In the genomic region with DNA sequence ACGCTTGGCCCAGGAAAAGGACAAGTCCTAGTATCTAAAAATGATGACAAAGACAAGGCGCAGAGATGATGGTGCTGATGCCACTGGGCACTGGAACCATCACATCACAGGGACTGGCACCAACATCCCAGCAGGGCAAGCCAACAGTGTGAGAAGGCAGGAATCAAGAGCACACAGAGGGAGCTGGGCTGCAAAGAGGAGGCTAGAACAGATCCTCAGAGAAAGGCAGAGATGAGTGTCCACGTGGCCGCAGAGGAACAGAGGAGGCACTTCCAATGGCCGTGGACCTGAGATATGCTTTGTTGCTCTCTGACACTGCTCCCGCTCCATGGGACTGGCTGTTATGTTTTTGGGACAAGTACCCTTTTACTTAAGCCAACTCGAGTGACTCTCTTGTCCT, we compare ENCODE assay signal across 18 cellular contexts. TPM values are rescaled to one million over a fixed set of nuclear protein-coding genes. Genes with fewer than 3 reads are reported as not detected.
DNase-seq lines count a peak whose midpoint lies in the region; ATAC-seq, FAIRE-seq and TF ChIP-seq lines count a peak whose summit lies in the region.
"Had no signal": no experiment of that assay in that cellular context is flagged by ENCODE, and none has a peak within 500 bp of the region (broad histone marks: within the 10 kb centered on the region; RNA-seq: fewer than 3 reads in every experiment).

No MANE protein-coding gene starts in this region.

- no peak overlapping the region for H3K4me2 ChIP-seq in H1 (ENCODE audit: insufficient read depth in 1 of 2, low read depth in 2 of 2, low read length in 2 of 2)

- H3K9me3 Mint-ChIP-seq in stimulated activated naive B cell treated with anti-CD40 and anti-IgM and Interleukin-4, amounts not matched to agents 10 μg/mL and 1 μg/mL and 100 μg/mL, for 72 hours = peaks cover 0 to 2% of the 10 kb centered on the region in 2 donors
- no peaks in the 10 kb centered on the region for H3K9me3 Mint-ChIP-seq in stimulated activated naive CD8-positive, alpha-beta T cell treated with anti-CD3 and anti-CD28 coated beads, Interleukin-15, amount 100 ng/mL, for 72 hours
- H3K9me3 Mint-ChIP-seq: activated B cell treated with CpG ODN at 0.5 μM for 24 hours; CD4-positive, alpha-beta T cell had no signal

- no peak overlapping the region for H4K91ac ChIP-seq in H1 (replicated peaks; ENCODE audit: insufficient read length, low read length)

- peaks cover 0 to 3% (median under 1%) of the 10 kb centered on the region in 4 experiments; a peak in 3 of 8 replicates for H3K36me3 ChIP-seq in H1 (ENCODE audit: control insufficient read depth in 2 of 4, insufficient read depth in 4 of 4, low read length in 3 of 4)
- H3K36me3 ChIP-seq: thoracic aorta had no signal

- CTCF ChIA-PET in H1 (lab: Charles Lee; ENCODE audit: partially characterized antibody) = interaction anchor here (0.6 to 1.7 kb wide), 4 partner anchors 9 to 96 kb away, joined by 3 to 5 read pairs (median 4); no protein-coding TSS in a partner anchor

- H3K27ac Mint-ChIP-seq in stimulated activated naive B cell treated with anti-CD40 and anti-IgM and Interleukin-4, amounts not matched to agents 10 μg/mL and 1 μg/mL and 100 μg/mL, for 72 hours = peak overlapping the region; percentile 77
- H3K27ac Mint-ChIP-seq in stimulated activated naive CD8-positive, alpha-beta T cell treated with anti-CD3 and anti-CD28 coated beads, Interleukin-15, amount 100 ng/mL, for 72 hours = peak overlapping the region in 1 of 2 donors; percentile 49
- H3K27ac Mint-ChIP-seq: activated B cell treated with CpG ODN at 0.5 μM for 24 hours; CD4-positive, alpha-beta T cell had no signal

- peaks cover 74 to 87% of the 10 kb centered on the region in 2 donors for H3K4me1 Mint-ChIP-seq in stimulated activated naive B cell treated with anti-CD40 and anti-IgM and Interleukin-4, amounts not matched to agents 10 μg/mL and 1 μg/mL and 100 μg/mL, for 72 hours
- H3K4me1 Mint-ChIP-seq in stimulated activated naive CD8-positive, alpha-beta T cell treated with anti-CD3 and anti-CD28 coated beads, Interleukin-15, amount 100 ng/mL, for 72 hours = peaks cover 81% of the 10 kb centered on the region

- TF ChIP-seq EP300 in H1 (IDR thresholded peaks at IDR 0.05; ENCODE audit: borderline replicate concordance in 1 of 2, low read depth in 2 of 2, low read length in 2 of 2) = no peak

- no peak overlapping the region for H2AFZ ChIP-seq in H1 (ENCODE audit: low read length)
- H2AFZ ChIP-seq: parathyroid adenoma had no signal

- no peak overlapping the region for H3K18ac ChIP-seq in H1 (ENCODE audit: extremely low read depth, low read length)

- H3K4me1 ChIP-seq in H1 (replicated peaks in 1 of 4; ENCODE audit: control insufficient read depth in 3 of 4, insufficient read depth in 4 of 4, low read length in 3 of 4) = peaks cover 12 to 24% (median 13%) of the 10 kb centered on the region in 4 experiments

- no peak overlapping the region for H4K5ac ChIP-seq in H1 (ENCODE audit: insufficient read length, low read depth, low read length)

- peak overlapping the region; percentile 94; the same call in 1 of the 2 replicates for H2AK5ac ChIP-seq in H1 (ENCODE audit: low read depth, low read length)

- no peak overlapping the region for H3K56ac ChIP-seq in H1 (replicated peaks; ENCODE audit: insufficient read length, low read depth, low read length)

- H3K36me3 Mint-ChIP-seq in stimulated activated naive B cell treated with anti-CD40 and anti-IgM and Interleukin-4, amounts not matched to agents 10 μg/mL and 1 μg/mL and 100 μg/mL, for 72 hours = peaks cover 49 to 77% of the 10 kb centered on the region in 2 donors

- TF ChIP-seq RAD21 in H1 (IDR thresholded peaks at IDR 0.05 in 1 of 2, conservative IDR thresholded peaks at IDR 0.05 in 1 of 2; ENCODE audit: low read depth in 2 of 2, low read length in 2 of 2) = no peak

- peak; percentile 53 for DNase-seq in NCI-H2227 (lab: John Stamatoyannopoulos, UW; ENCODE audit: unreplicated experiment)
- DNase-seq in NCI-H2227 treated with DMSO at 0.1 percent for 48 hours (lab: John Stamatoyannopoulos, UW) = no peak
- DNase-seq in H1 (ENCODE audit: low read depth in 1 of 2, low spot score in 2 of 2) = no peak
- peak; percentile 64 for DNase-seq in mesenteric fat pad (ENCODE audit: low spot score)
- no peak for DNase-seq in stimulated activated naive B cell treated with anti-CD40 and anti-IgM and Interleukin-4, amounts not matched to agents 10 μg/mL and 1 μg/mL and 100 μg/mL, for 72 hours
- DNase-seq in NCI-H82 treated with DMSO at 0.1 percent for 48 hours (lab: John Stamatoyannopoulos, UW; ENCODE audit: unreplicated experiment) = no peak
- DNase-seq in GDM1 (lab: John Stamatoyannopoulos, UW) = no peak
- DNase-seq in stimulated activated naive CD8-positive, alpha-beta T cell treated with anti-CD3 and anti-CD28 coated beads, Interleukin-15, amount 100 ng/mL, for 72 hours = no peak
- DNase-seq: activated B cell treated with CpG ODN at 0.5 μM for 24 hours; activated CD8-positive, alpha-beta memory T cell treated with anti-CD3 and anti-CD28 coated beads, Interleukin-2, amount 50 U/mL, for 48 hours; CD4-positive, alpha-beta T cell; NCI-H146; PC-3 had no signal

- H3K9me3 ChIP-seq in H1 (ENCODE audit: insufficient read depth in 2 of 2, low read depth in 1 of 2, low read length in 1 of 2) = no peaks in the 10 kb centered on the region
- H3K9me3 ChIP-seq: thoracic aorta had no signal

- ATAC-seq in stimulated activated naive B cell treated with anti-CD40 and anti-IgM and Interleukin-4, amounts not matched to agents 10 μg/mL and 1 μg/mL and 100 μg/mL, for 72 hours (replicated peaks) = no peak
- no peak for ATAC-seq in stimulated activated naive CD8-positive, alpha-beta T cell treated with anti-CD3 and anti-CD28 coated beads, Interleukin-15, amount 100 ng/mL, for 72 hours
- ATAC-seq: PC-3 had no signal

- H3K9ac ChIP-seq in H1 (replicated peaks in 1 of 4; ENCODE audit: extremely low read depth in 1 of 4, low read depth in 3 of 4, low read length in 3 of 4) = peak overlapping the region in 1 of 4 experiments; percentile 23; a peak in 3 of 7 replicates
- H3K9ac ChIP-seq: parathyroid adenoma had no signal

- peak overlapping the region; percentile 86; the same call in 1 of the 2 replicates for H2BK12ac ChIP-seq in H1 (ENCODE audit: low read depth, low read length)

- no peak overlapping the region for H3K14ac ChIP-seq in H1 (ENCODE audit: insufficient read length)

- H3K23ac ChIP-seq in H1 (ENCODE audit: insufficient read length) = no peak overlapping the region

- no peak overlapping the region for H3K4ac ChIP-seq in H1 (replicated peaks; ENCODE audit: insufficient read length, low read depth, low read length)

- H4K20me1 ChIP-seq in H1 (replicated peaks in 1 of 2; ENCODE audit: control insufficient read depth in 1 of 2, insufficient read depth in 2 of 2, low read length in 2 of 2) = peaks cover 46 to 56% of the 10 kb centered on the region in 2 experiments

- no peak for FAIRE-seq in H1 (lab: Jason Lieb, UNC)

- peak overlapping the region; percentile 64; the same call in 1 of the 2 replicates for H2BK5ac ChIP-seq in H1 (ENCODE audit: low read depth, low read length)

- peaks cover 34% of the 10 kb centered on the region for H3K79me1 ChIP-seq in H1 (ENCODE audit: low read depth, low read length)

- no peak overlapping the region for H4K8ac ChIP-seq in H1 (ENCODE audit: extremely low read depth, insufficient read depth, low read length)

- H2BK20ac ChIP-seq in H1 (ENCODE audit: low read length) = no peak overlapping the region

- H3K4me3 ChIP-seq in H1 (ENCODE audit: extremely low read depth in 1 of 4, insufficient read depth in 2 of 4, low read depth in 3 of 4, low read length in 4 of 4) = no peak overlapping the region
- H3K4me3 ChIP-seq: lung had no signal

- TF ChIP-seq POLR2A in H1 (IDR thresholded peaks at IDR 0.05; ENCODE audit: control extremely low read depth in 1 of 2, low read depth in 2 of 2, low read length in 2 of 2) = no peak

- H3K27ac ChIP-seq in H1 (ENCODE audit: low read depth, low read length) = peak overlapping the region; percentile 39; the same call in 1 of the 2 replicates
- H3K27ac ChIP-seq: 22Rv1, HL-60, parathyroid adenoma, thoracic aorta had no signal

- H2BK15ac ChIP-seq in H1 (ENCODE audit: low read length) = peak overlapping the region; percentile 49; the same call in 1 of the 2 replicates

- TF ChIP-seq CTCF in H1 (IDR thresholded peaks at IDR 0.05; ENCODE audit: control extremely low read depth in 1 of 3, insufficient read depth in 1 of 3, low read depth in 1 of 3, low read length in 3 of 3) = no peak

- peaks cover 81 to 100% of the 10 kb centered on the region in 2 experiments for H3K79me2 ChIP-seq in H1 (ENCODE audit: control insufficient read depth in 1 of 2, insufficient read depth in 2 of 2, low read length in 2 of 2)

- H3K27me3 ChIP-seq in H1 (replicated peaks in 1 of 4; ENCODE audit: control insufficient read depth in 3 of 4, extremely low read depth in 1 of 4, insufficient read depth in 3 of 4, low read length in 3 of 4) = no peaks in the 10 kb centered on the region

- no peak overlapping the region for H3K4me3 Mint-ChIP-seq in stimulated activated naive B cell treated with anti-CD40 and anti-IgM and Interleukin-4, amounts not matched to agents 10 μg/mL and 1 μg/mL and 100 μg/mL, for 72 hours
- no peak overlapping the region for H3K4me3 Mint-ChIP-seq in stimulated activated naive CD8-positive, alpha-beta T cell treated with anti-CD3 and anti-CD28 coated beads, Interleukin-15, amount 100 ng/mL, for 72 hours
- H3K4me3 Mint-ChIP-seq: activated B cell treated with CpG ODN at 0.5 μM for 24 hours; CD4-positive, alpha-beta T cell had no signal

- 70% methylated on average over 7 of the region's 7 CpGs; no CpG with 5 or more reads in 1 of the 2 experiments for WGBS in H1 (ENCODE audit: extremely low coverage in 1 of 2, insufficient coverage in 1 of 2, insufficient read length in 1 of 2, insufficient replicate concordance in 2 of 2, low coverage in 1 of 2, low lambda C conversion rate in 2 of 2, missing lambda C conversion rate in 1 of 2), 2 experiments

- POLR2A ChIA-PET in H1 (lab: Charles Lee; ENCODE audit: partially characterized antibody) = interaction anchor here (1.2 to 1.7 kb wide), 4 partner anchors 10 to 208 kb away, joined by 5 to 6 read pairs (median 5); no protein-coding TSS in a partner anchor

- no peak overlapping the region for H2BK120ac ChIP-seq in H1 (replicated peaks; ENCODE audit: low read depth, low read length)

- no peaks in the 10 kb centered on the region for H3K23me2 ChIP-seq in H1 (ENCODE audit: low read depth, low read length)

- no peaks in the 10 kb centered on the region for H3K27me3 Mint-ChIP-seq in stimulated activated naive B cell treated with anti-CD40 and anti-IgM and Interleukin-4, amounts not matched to agents 10 μg/mL and 1 μg/mL and 100 μg/mL, for 72 hours
- no peaks in the 10 kb centered on the region for H3K27me3 Mint-ChIP-seq in stimulated activated naive CD8-positive, alpha-beta T cell treated with anti-CD3 and anti-CD28 coated beads, Interleukin-15, amount 100 ng/mL, for 72 hours
- H3K27me3 Mint-ChIP-seq: activated B cell treated with CpG ODN at 0.5 μM for 24 hours; CD4-positive, alpha-beta T cell had no signal

RNA-seq across cellular contexts. Expression of a gene that starts 17.9 kb away (rescaled TPM):
- total RNA-seq in H1 (2021; fragmentation: NEBNext Ultra II Directional; extraction: Animal tissue kit (Norgen Biotek cat#: 25700)) = 165 and 178 TPM in 2 replicates
- 52.6 and 76.3 TPM in 2 replicates for polyA plus RNA-seq in H1 (2011; rRNA removed)
- polyA plus RNA-seq in H1 (2011; cell fraction: cytosol; rRNA removed) = 50.2 TPM
- polyA plus RNA-seq in H1 (2011; cell fraction: nucleus; rRNA removed) = 191 TPM
- polyA plus RNA-seq in H1 (2012, experiment 1 of 2) = 51.0 to 70.0 TPM (median 65.0 TPM) in 4 replicates
- polyA plus RNA-seq in H1 (2012, experiment 2 of 2) = 16.0 TPM
- 81.3 TPM for polyA plus RNA-seq in H1 (2013, experiment 1 of 2)
- 76.7 TPM for polyA plus RNA-seq in H1 (2013, experiment 2 of 2)
- 259 and 262 TPM in 2 replicates for polyA minus RNA-seq in H1 (2011; rRNA and poly(A)+ RNA removed)
- polyA minus RNA-seq in H1 (2011; cell fraction: cytosol; rRNA and poly(A)+ RNA removed) = 110 TPM
- polyA minus RNA-seq in H1 (2011; cell fraction: nucleus; rRNA and poly(A)+ RNA removed) = 411 TPM
- total RNA-seq in mesenteric fat pad = 136 TPM

Comparison
In these comparisons a context has a peak if more than half of its experiments do, and no peak if none do; other contexts are left out.
1. DNase-seq: peak in NCI-H2227 (single experiment) and mesenteric fat pad (single experiment); none in NCI-H2227 treated with DMSO at 0.1 percent for 48 hours (single experiment), H1 (0 of 2), stimulated activated naive B cell treated with anti-CD40 and anti-IgM and Interleukin-4, amounts not matched to agents 10 μg/mL and 1 μg/mL and 100 μg/mL, for 72 hours (single experiment), NCI-H82 treated with DMSO at 0.1 percent for 48 hours (single experiment), GDM1 (single experiment) and stimulated activated naive CD8-positive, alpha-beta T cell treated with anti-CD3 and anti-CD28 coated beads, Interleukin-15, amount 100 ng/mL, for 72 hours (0 of 2).